In the genomic region with DNA sequence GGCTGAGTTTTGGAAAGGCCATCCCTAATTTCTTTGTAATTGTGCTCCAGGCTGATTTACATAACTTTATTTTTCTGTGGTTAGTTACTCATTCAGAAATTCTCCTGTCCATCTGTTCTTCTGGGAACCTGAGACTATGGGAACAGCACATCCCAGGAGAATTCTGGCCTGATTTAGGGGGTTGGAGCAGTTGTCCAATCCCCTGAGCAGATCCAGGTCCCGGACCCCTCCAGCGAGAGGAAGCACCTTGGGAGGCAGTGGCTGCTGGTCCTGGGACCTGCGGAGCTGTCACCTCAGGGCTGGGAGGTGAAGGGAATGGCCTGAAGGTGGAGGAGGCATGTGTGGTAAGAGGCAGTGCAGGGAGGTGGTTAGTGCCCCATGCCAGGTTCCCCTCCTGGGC, we compare ENCODE assay signal across 11 cellular contexts. TPM values are rescaled to one million over a fixed set of nuclear protein-coding genes. Genes with fewer than 3 reads are reported as not detected.
DNase-seq lines count a peak whose midpoint lies in the region; TF ChIP-seq lines count a peak whose summit lies in the region.
"Had no signal": no experiment of that assay in that cellular context is flagged by ENCODE, and none has a peak within 500 bp of the region (broad histone marks: within the 10 kb centered on the region; RNA-seq: fewer than 3 reads in every experiment).

No MANE protein-coding gene starts in this region.

- H3K27me3 ChIP-seq in BLaER1, result peaks cover 3% of the 10 kb centered on the region; the same call in 1 of the 2 replicates
- H3K27me3 ChIP-seq in esophagus squamous epithelium, result peaks cover 0 to 3% (median 0%) of the 10 kb centered on the region in 4 donors

- TF ChIP-seq POLR2A in esophagus squamous epithelium (IDR thresholded peaks at IDR 0.05), result no peak

- H3K9me3 ChIP-seq in BLaER1 (no peaks in the 10 kb centered on the region), esophagus squamous epithelium (no peaks in the 10 kb centered on the region)

- peak overlapping the region; percentile 95 for H3K27ac Mint-ChIP-seq in osteocyte (ENCODE audit: unreplicated experiment)
- H3K27ac Mint-ChIP-seq in activated naive CD4-positive, alpha-beta T cell treated with anti-CD3 and anti-CD28 coated beads, Interleukin-2, amount 10 ng/mL, durations not matched to agents 7 days and 5 days, result no peak overlapping the region
- H3K27ac Mint-ChIP-seq: naive thymus-derived CD4-positive, alpha-beta T cell had no signal

- H3K36me3 ChIP-seq in BLaER1, result no peaks in the 10 kb centered on the region
- peaks cover 0 to 5% (median 0%) of the 10 kb centered on the region in 3 donors for H3K36me3 ChIP-seq in esophagus squamous epithelium

- no peak overlapping the region for H3K4me3 ChIP-seq in BLaER1
- no peak overlapping the region for H3K4me3 ChIP-seq in esophagus squamous epithelium

- DNase-seq in NCI-H524 treated with DMSO at 0.1 percent for 48 hours (lab: John Stamatoyannopoulos, UW), result peak; percentile 52
- no peak for DNase-seq in esophagus squamous epithelium (lab: John Stamatoyannopoulos, UW)
- DNase-seq in osteocyte (ENCODE audit: extremely low spot score, unreplicated experiment), result no peak
- DNase-seq in activated naive CD4-positive, alpha-beta T cell treated with anti-CD3 and anti-CD28 coated beads, Interleukin-2, amount 10 ng/mL, durations not matched to agents 7 days and 5 days, result no peak
- DNase-seq in dermis blood vessel endothelial cell, result no peak
- DNase-seq in globus pallidus (ENCODE audit: low spot score), result no peak
- DNase-seq in NCI-H748 treated with DMSO at 0.1 percent for 48 hours (lab: John Stamatoyannopoulos, UW), result no peak
- DNase-seq: activated effector memory CD4-positive, alpha-beta T cell treated with Interleukin-2 at 50 U/mL for 16 hours; naive thymus-derived CD4-positive, alpha-beta T cell; NCI-H526 had no signal

- no peaks in the 10 kb centered on the region for H3K27me3 Mint-ChIP-seq in osteocyte (ENCODE audit: unreplicated experiment)
- peaks cover 61% of the 10 kb centered on the region for H3K27me3 Mint-ChIP-seq in activated naive CD4-positive, alpha-beta T cell treated with anti-CD3 and anti-CD28 coated beads, Interleukin-2, amount 10 ng/mL, durations not matched to agents 7 days and 5 days

- peaks cover 60% of the 10 kb centered on the region for H4K20me1 ChIP-seq in BLaER1

- H3K9ac ChIP-seq in BLaER1, result no peak overlapping the region

- H3K36me3 Mint-ChIP-seq in osteocyte (ENCODE audit: unreplicated experiment), result peaks cover 13% of the 10 kb centered on the region
- no peaks in the 10 kb centered on the region for H3K36me3 Mint-ChIP-seq in activated naive CD4-positive, alpha-beta T cell treated with anti-CD3 and anti-CD28 coated beads, Interleukin-2, amount 10 ng/mL, durations not matched to agents 7 days and 5 days

- H3K4me3 Mint-ChIP-seq in osteocyte (ENCODE audit: unreplicated experiment), result peak overlapping the region; percentile 47
- H3K4me3 Mint-ChIP-seq in activated naive CD4-positive, alpha-beta T cell treated with anti-CD3 and anti-CD28 coated beads, Interleukin-2, amount 10 ng/mL, durations not matched to agents 7 days and 5 days, result no peak overlapping the region
- H3K4me3 Mint-ChIP-seq: naive thymus-derived CD4-positive, alpha-beta T cell had no signal

- TF ChIP-seq CTCF in esophagus squamous epithelium (IDR thresholded peaks at IDR 0.05), result no peak
- TF ChIP-seq CTCF in osteocyte (IDR thresholded peaks at IDR 0.05), result no peak

- H3K4me1 ChIP-seq in BLaER1 (peaks cover 69% of the 10 kb centered on the region), esophagus squamous epithelium (peaks cover 8 to 62% (median 48%) of the 10 kb centered on the region in 3 donors)

- intact Hi-C loops in esophagus squamous epithelium (cut with DNase I), result no loop called here

- H3K4me1 Mint-ChIP-seq in osteocyte (ENCODE audit: unreplicated experiment), result peaks cover 59% of the 10 kb centered on the region
- peaks cover 15% of the 10 kb centered on the region for H3K4me1 Mint-ChIP-seq in activated naive CD4-positive, alpha-beta T cell treated with anti-CD3 and anti-CD28 coated beads, Interleukin-2, amount 10 ng/mL, durations not matched to agents 7 days and 5 days

- H3K27ac ChIP-seq in BLaER1 (no peak overlapping the region), esophagus squamous epithelium (peak overlapping the region in 3 of 4 donors; percentile 23 to 74 (median 72))

- H3K4me2 ChIP-seq in BLaER1, result peak overlapping the region; percentile 63

- H3K9me3 Mint-ChIP-seq in osteocyte (ENCODE audit: unreplicated experiment), result no peaks in the 10 kb centered on the region
- H3K9me3 Mint-ChIP-seq in activated naive CD4-positive, alpha-beta T cell treated with anti-CD3 and anti-CD28 coated beads, Interleukin-2, amount 10 ng/mL, durations not matched to agents 7 days and 5 days, result no peaks in the 10 kb centered on the region
- H3K9me3 Mint-ChIP-seq: naive thymus-derived CD4-positive, alpha-beta T cell had no signal

- CTCF ChIA-PET in activated naive CD4-positive, alpha-beta T cell treated with anti-CD3 and anti-CD28 coated beads, Interleukin-2, amount 10 ng/mL, durations not matched to agents 7 days and 5 days (lab: Charles Lee), result interaction anchor here (1.1 kb wide), 1 partner anchor 18 kb away, joined by 4 read pairs; no protein-coding TSS in a partner anchor

- 79 to 80% methylated on average over 1 to 3 of the region's 3 CpGs for WGBS in esophagus squamous epithelium, 2 donors

RNA-seq across cellular contexts. Expression of gene TSPAN9, which starts 40.4 kb away (rescaled TPM):
- total RNA-seq in esophagus squamous epithelium, result 10 to 100 TPM; 10.6 to 23.7 (median 17.6) TPM
- 102 and 114 TPM in 2 replicates for total RNA-seq in osteocyte
- total RNA-seq in dermis blood vessel endothelial cell, result 70.8 and 125 TPM in 2 replicates
